ENCODE assay signal across 29 cellular contexts in the genomic region with DNA sequence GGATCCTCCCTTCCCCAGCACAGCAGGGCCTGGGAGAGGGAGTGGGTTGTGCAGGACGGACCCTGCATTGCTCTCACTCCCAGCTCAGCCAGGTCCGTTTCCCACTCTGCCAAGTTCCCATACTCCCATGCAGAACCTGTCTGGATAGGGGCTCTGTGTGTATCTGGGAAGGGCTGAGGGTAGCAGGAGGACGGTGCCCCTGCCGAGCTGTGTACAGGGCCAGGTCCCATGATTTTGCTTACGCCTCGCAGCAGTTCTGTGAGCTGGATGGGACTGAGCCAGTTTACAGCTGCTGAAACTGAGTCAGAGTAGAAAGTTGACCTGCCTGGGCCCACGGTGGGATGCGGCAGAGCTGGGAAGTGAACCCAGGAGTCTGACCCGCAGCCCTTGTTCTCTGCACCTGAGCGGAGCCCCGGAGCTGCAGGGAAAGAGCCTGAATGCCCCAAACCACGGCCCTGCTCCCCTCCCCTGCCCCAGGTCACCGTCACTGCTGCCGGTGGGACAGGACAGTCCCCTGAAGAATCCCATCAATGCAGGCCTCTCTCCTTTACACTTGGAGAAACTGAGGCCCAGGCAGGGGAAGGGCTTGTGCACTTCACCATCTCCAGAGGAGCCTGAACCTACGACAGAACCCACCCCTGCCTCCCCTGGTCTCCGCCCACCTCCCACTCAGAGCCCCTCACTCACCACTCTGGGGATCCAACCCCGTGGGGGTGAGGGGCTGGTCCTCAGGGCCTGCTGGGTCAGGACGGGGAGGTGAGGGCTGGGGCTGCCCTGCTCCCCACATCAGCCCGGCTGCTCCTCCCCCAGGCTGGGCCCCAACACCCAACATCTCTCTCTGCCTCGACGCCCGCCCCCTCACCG. TPM values are rescaled to one million over a fixed set of nuclear protein-coding genes. Genes with fewer than 3 reads are reported as not detected.
"Had no signal": no experiment of that assay in that cellular context is flagged by ENCODE, and none has a peak within 500 bp of the region (broad histone marks: within the 10 kb centered on the region; RNA-seq: fewer than 3 reads in every experiment).

No MANE protein-coding gene starts in this region.

- FAIRE-seq: astrocyte had no signal

- H3K9me3 ChIP-seq: MG63, SJCRH30, SK-N-SH had no signal

- DNase-seq: activated CD4-positive, alpha-beta memory T cell treated with anti-CD3 and anti-CD28 coated beads, Interleukin-2, amount 10 ng/mL, durations not matched to agents 7 days and 5 days; activated CD4-positive, alpha-beta T cell treated with anti-CD3 and anti-CD28 coated beads for 36 hours; activated CD4-positive, alpha-beta T cell treated with anti-CD3 and anti-CD28 coated beads, Interleukin-2, amount 50 U/mL, for 1 hour; activated gamma-delta T cell; activated naive CD4-positive, alpha-beta T cell treated with anti-CD3 and anti-CD28 coated beads for 36 hours; activated T-cell treated with anti-CD3 and anti-CD28 coated beads for 4 hours; activated T-cell treated with anti-CD3 and anti-CD28 coated beads, Interleukin-2, amount 50 U/mL, for 48 hours; amygdala; MG63; MV-4-11; NCI-H1092 treated with DMSO at 0.1 percent for 48 hours; NCI-H187; NCI-H2081; NCI-H2171; NCI-H226; NCI-H526 treated with DMSO at 0.1 percent for 48 hours; NCI-H82; Right ventricle myocardium superior; RPMI8226; SJCRH30; SK-N-SH; T-helper 1 cell; WERI-Rb-1 had no signal

- H3K36me3 ChIP-seq: MG63, SJCRH30, WERI-Rb-1 had no signal

- H3K4me3 ChIP-seq: MG63, SJCRH30 had no signal

- H3K4me2 ChIP-seq: SK-N-SH had no signal

- H3K27ac ChIP-seq: SJCRH30, WERI-Rb-1 had no signal

- H3K9ac ChIP-seq: SK-N-SH had no signal

- H3K4me1 ChIP-seq: SJCRH30 had no signal

RNA-seq across cellular contexts. Expression of a gene that starts 3.5 kb away (rescaled TPM):
- total RNA-seq: activated CD4-positive, alpha-beta memory T cell treated with anti-CD3 and anti-CD28 coated beads, Interleukin-2, amount 10 ng/mL, durations not matched to agents 7 days and 5 days; activated CD4-positive, alpha-beta T cell treated with anti-CD3 and anti-CD28 coated beads for 36 hours; activated CD8-positive, alpha-beta memory T cell treated with anti-CD3 and anti-CD28 coated beads for 36 hours; activated naive CD4-positive, alpha-beta T cell treated with anti-CD3 and anti-CD28 coated beads for 36 hours; activated T-helper 17 cell treated with anti-CD3 and anti-CD28 coated beads, Interleukin-2, amount 50 U/mL, for 72 hours; astrocyte; NCI-H460; OCI-LY7; T-helper 2 cell treated with Interferon-gamma antibody and Interleukin-4, amounts not matched to agents 100 ng/mL and 5 ng/mL, for 36 hours had no signal
- polyA plus RNA-seq: SK-N-SH had no signal

RNA-seq across cellular contexts. Expression of a gene that starts 11.0 kb away (rescaled TPM):
- total RNA-seq: activated CD4-positive, alpha-beta T cell treated with anti-CD3 and anti-CD28 coated beads for 36 hours; activated CD8-positive, alpha-beta memory T cell treated with anti-CD3 and anti-CD28 coated beads for 36 hours; activated naive CD4-positive, alpha-beta T cell treated with anti-CD3 and anti-CD28 coated beads for 36 hours; astrocyte; NCI-H460; OCI-LY7; SJCRH30 had no signal
- polyA plus RNA-seq: SK-N-SH had no signal

RNA-seq across cellular contexts. Expression of a gene that starts 27.3 kb away (rescaled TPM):
- total RNA-seq: activated CD4-positive, alpha-beta memory T cell treated with anti-CD3 and anti-CD28 coated beads, Interleukin-2, amount 10 ng/mL, durations not matched to agents 7 days and 5 days; activated CD4-positive, alpha-beta T cell treated with anti-CD3 and anti-CD28 coated beads for 36 hours; activated CD8-positive, alpha-beta memory T cell treated with anti-CD3 and anti-CD28 coated beads for 36 hours; activated naive CD4-positive, alpha-beta T cell treated with anti-CD3 and anti-CD28 coated beads for 36 hours; activated T-helper 17 cell treated with anti-CD3 and anti-CD28 coated beads, Interleukin-2, amount 50 U/mL, for 72 hours; astrocyte; NCI-H460; OCI-LY7; SJCRH30; T-helper 2 cell treated with Interferon-gamma antibody and Interleukin-4, amounts not matched to agents 100 ng/mL and 5 ng/mL, for 36 hours had no signal
- polyA plus RNA-seq: SK-N-SH had no signal

RNA-seq across cellular contexts. Expression of a gene that starts 30.8 kb away (rescaled TPM):
- total RNA-seq: activated CD4-positive, alpha-beta T cell treated with anti-CD3 and anti-CD28 coated beads for 36 hours; activated CD8-positive, alpha-beta memory T cell treated with anti-CD3 and anti-CD28 coated beads for 36 hours; activated naive CD4-positive, alpha-beta T cell treated with anti-CD3 and anti-CD28 coated beads for 36 hours; astrocyte; NCI-H460; OCI-LY7 had no signal
- polyA plus RNA-seq: SK-N-SH had no signal
